In the genomic region with DNA sequence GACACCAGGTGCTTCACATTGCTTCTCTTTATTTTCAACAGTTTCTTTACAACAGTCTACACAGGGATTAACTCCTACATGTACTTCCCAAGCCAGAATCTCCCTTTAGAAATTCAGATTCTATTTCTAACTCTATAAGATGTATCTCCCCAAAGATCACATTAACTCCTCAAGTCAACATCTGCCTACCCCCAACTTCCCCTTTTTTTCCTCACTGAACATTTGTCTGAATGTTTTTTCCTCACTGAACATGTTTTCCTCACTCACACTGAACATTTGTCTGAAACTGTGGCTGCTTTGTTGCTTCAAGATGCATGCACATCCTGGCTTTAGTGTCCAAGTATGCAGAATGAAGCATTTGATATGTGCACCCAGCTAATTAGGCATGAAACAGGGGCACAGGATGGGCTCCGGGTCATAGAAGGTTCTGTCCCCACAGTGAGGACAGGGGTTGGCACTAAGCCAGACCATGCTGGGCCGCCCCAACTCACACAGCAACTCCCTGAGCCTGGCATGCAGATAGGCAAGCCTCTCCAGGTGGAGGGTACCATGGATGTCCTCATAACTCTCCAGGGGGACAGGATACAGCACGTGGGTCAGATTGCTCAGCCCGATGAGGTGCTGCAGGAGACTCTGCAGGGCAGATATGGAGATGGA, we compare ENCODE assay signal across 18 cellular contexts.
"Had no signal": no experiment of that assay in that cellular context is flagged by ENCODE, and none has a peak within 500 bp of the region (broad histone marks: within the 10 kb centered on the region; RNA-seq: fewer than 3 reads in every experiment).

No MANE protein-coding gene starts in this region.

- DNase-seq: activated CD4-positive, alpha-beta memory T cell treated with anti-CD3 and anti-CD28 coated beads for 36 hours; activated CD4-positive, alpha-beta T cell treated with anti-CD3 and anti-CD28 coated beads for 1 hour; activated effector memory CD4-positive, alpha-beta T cell treated with Interleukin-2 at 50 U/mL for 16 hours; activated naive CD4-positive, alpha-beta T cell treated with anti-CD3 and anti-CD28 coated beads, Interleukin-2, amount 50 U/mL, for 16 hours; activated T-cell treated with anti-CD3 and anti-CD28 coated beads, Interleukin-2, amount 50 U/mL, for 4 hours; effector memory CD4-positive, alpha-beta T cell; foreskin melanocyte; left ventricle myocardium inferior; mesenchymal stem cell; naive thymus-derived CD8-positive, alpha-beta T cell; posterior cingulate gyrus; stimulated activated CD4-positive, alpha-beta T cell treated with anti-CD3 and anti-CD28 coated beads, Interleukin-4, amount 100 ng/mL, for 24 hours; stimulated activated naive CD4-positive, alpha-beta T cell treated with Interleukin-2 at 50 U/mL for 16 hours had no signal

- H3K4me1 ChIP-seq: left ventricle myocardium inferior, tibial nerve, vagina had no signal

- H3K27me3 ChIP-seq: neutrophil, tibial nerve, vagina had no signal

- H3K36me3 ChIP-seq: left ventricle myocardium inferior, neutrophil, tibial nerve, vagina had no signal

- H3K9me3 ChIP-seq: left ventricle myocardium inferior, neutrophil, tibial nerve, vagina had no signal

- H3K27ac ChIP-seq: epithelial cell of prostate, left ventricle myocardium inferior, neutrophil, skin epidermis, tibial nerve, vagina had no signal

- ATAC-seq: activated T-cell treated with anti-CD3 and anti-CD28 coated beads, Interleukin-2, amount 50 U/mL, for 4 hours; naive thymus-derived CD8-positive, alpha-beta T cell had no signal

- H3K4me3 ChIP-seq: left ventricle myocardium inferior, skin epidermis, tibial nerve, vagina had no signal
